In the genomic region with DNA sequence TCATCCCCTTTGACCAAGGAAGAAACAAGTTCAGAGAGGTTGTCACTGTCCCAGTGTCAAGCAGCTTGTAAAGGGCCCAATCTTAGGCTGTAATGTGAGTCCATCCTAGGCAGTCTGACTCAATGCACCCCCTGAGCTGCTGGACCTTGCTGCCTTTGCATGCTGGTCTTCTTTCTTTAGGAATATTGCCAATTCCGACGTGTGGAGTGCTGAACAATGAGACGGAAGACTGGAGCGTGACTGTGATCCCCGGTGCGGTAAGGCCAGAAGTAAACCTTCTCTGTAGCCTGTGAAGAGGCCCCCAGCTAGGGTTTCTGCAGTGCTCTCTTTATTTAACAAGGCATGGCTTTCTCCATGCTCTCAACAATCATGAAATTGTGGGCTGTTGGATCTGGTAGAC, we compare ENCODE assay signal across 6 cellular contexts. TPM values are rescaled to one million over a fixed set of nuclear protein-coding genes. Genes with fewer than 3 reads are reported as not detected.
DNase-seq lines count a peak whose midpoint lies in the region; TF ChIP-seq lines count a peak whose summit lies in the region.

No MANE protein-coding gene starts in this region.

- H3K4me3 ChIP-seq in fibroblast of the aortic adventitia (ENCODE audit: low read depth, low read length) (peak overlapping the region; percentile 89), tibial nerve (peak overlapping the region in 3 of 4 donors; percentile 76 to 90 (median 86))

- H3K9me3 Mint-ChIP-seq in activated naive CD4-positive, alpha-beta T cell treated with anti-CD3 and anti-CD28 coated beads for 36 hours = no peaks in the 10 kb centered on the region

- intact Hi-C loops in activated naive CD4-positive, alpha-beta T cell treated with anti-CD3 and anti-CD28 coated beads for 36 hours (cut with micrococcal nuclease) = loop anchor here (1.0 to 2.0 kb wide), 2 partner anchors 39 to 42 kb away; partner anchors contain the start of genes EIF2B1 and GTF2H3

- peak overlapping the region; percentile 81 for H3K4me3 Mint-ChIP-seq in activated naive CD4-positive, alpha-beta T cell treated with anti-CD3 and anti-CD28 coated beads for 36 hours

- TF ChIP-seq EP300 in tibial nerve (IDR thresholded peaks at IDR 0.05) = no peak

- DNase-seq in activated naive CD4-positive, alpha-beta T cell treated with anti-CD3 and anti-CD28 coated beads for 36 hours = no peak
- DNase-seq in activated naive CD4-positive, alpha-beta T cell treated with Interleukin-2 at 50 U/mL for 16 hours = no peak
- peak; percentile 22 for DNase-seq in fibroblast of the aortic adventitia (ENCODE audit: low read depth)
- no peak for DNase-seq in tibial nerve (ENCODE audit: low spot score in 2 of 2)
- no peak for DNase-seq in central memory CD4-positive, alpha-beta T cell
- DNase-seq in superior temporal gyrus (ENCODE audit: extremely low spot score) = no peak

- CTCF ChIA-PET in activated naive CD4-positive, alpha-beta T cell treated with anti-CD3 and anti-CD28 coated beads for 36 hours (lab: Charles Lee) = no interaction called here

- peaks cover 0 to 20% (median 3%) of the 10 kb centered on the region in 4 donors for H3K4me1 ChIP-seq in tibial nerve

- H3K4me1 Mint-ChIP-seq in activated naive CD4-positive, alpha-beta T cell treated with anti-CD3 and anti-CD28 coated beads for 36 hours (ENCODE audit: low read depth) = peaks cover 17% of the 10 kb centered on the region

- no peak overlapping the region for H3K27ac ChIP-seq in tibial nerve

- no peak overlapping the region for H3K27ac Mint-ChIP-seq in activated naive CD4-positive, alpha-beta T cell treated with anti-CD3 and anti-CD28 coated beads for 36 hours

- no peaks in the 10 kb centered on the region for H3K36me3 Mint-ChIP-seq in activated naive CD4-positive, alpha-beta T cell treated with anti-CD3 and anti-CD28 coated beads for 36 hours (ENCODE audit: low read depth)

- peaks cover 0 to 41% (median 0%) of the 10 kb centered on the region in 3 donors for H3K36me3 ChIP-seq in tibial nerve

- no peak for TF ChIP-seq POLR2A in tibial nerve (IDR thresholded peaks at IDR 0.05)

- TF ChIP-seq CTCF in fibroblast of the aortic adventitia (IDR thresholded peaks at IDR 0.05; ENCODE audit: insufficient read depth, low read length) (no peak), tibial nerve (IDR thresholded peaks at IDR 0.05) (no peak)

- WGBS in tibial nerve, 2 donors = 60 to 67% methylated on average over 6 of the region's 6 CpGs

- no peaks in the 10 kb centered on the region for H3K27me3 ChIP-seq in tibial nerve

- H3K9me3 ChIP-seq in tibial nerve = no peaks in the 10 kb centered on the region

- no peaks in the 10 kb centered on the region for H3K27me3 Mint-ChIP-seq in activated naive CD4-positive, alpha-beta T cell treated with anti-CD3 and anti-CD28 coated beads for 36 hours (ENCODE audit: low read depth)

RNA-seq across cellular contexts. Expression of gene TCTN2, which starts 1.0 kb away (rescaled TPM):
- 1 to 10 TPM; 3.0 to 3.5 TPM for total RNA-seq in activated naive CD4-positive, alpha-beta T cell treated with anti-CD3 and anti-CD28 coated beads for 36 hours
- 11.1 and 18.5 TPM in 2 replicates for total RNA-seq in fibroblast of the aortic adventitia (ENCODE audit: low replicate concordance)
- total RNA-seq in tibial nerve = 10 to 100 TPM in 3 of 4 donors, 1 to 10 TPM in 1; 7.2 to 20.0 (median 14.9) TPM

RNA-seq across cellular contexts. Expression of gene GTF2H3, which starts 38.2 kb away (rescaled TPM):
- 10 to 100 TPM; 56.6 to 57.7 TPM for total RNA-seq in activated naive CD4-positive, alpha-beta T cell treated with anti-CD3 and anti-CD28 coated beads for 36 hours
- total RNA-seq in fibroblast of the aortic adventitia (ENCODE audit: low replicate concordance) (41.9 and 61.0 TPM in 2 replicates), tibial nerve (10 to 100 TPM; 17.7 to 33.5 (median 22.0) TPM)

RNA-seq across cellular contexts. Expression of gene EIF2B1, which starts 38.4 kb away (rescaled TPM):
- 10 to 100 TPM; 54.3 to 60.9 TPM for total RNA-seq in activated naive CD4-positive, alpha-beta T cell treated with anti-CD3 and anti-CD28 coated beads for 36 hours
- total RNA-seq in fibroblast of the aortic adventitia (ENCODE audit: low replicate concordance) (22.6 and 35.6 TPM in 2 replicates), tibial nerve (100 to 1,000 TPM; 162 to 221 (median 181) TPM)

RNA-seq across cellular contexts. Expression of gene ATP6V0A2, which starts 40.3 kb away (rescaled TPM):
- 10 to 100 TPM; 24.5 to 26.4 TPM for total RNA-seq in activated naive CD4-positive, alpha-beta T cell treated with anti-CD3 and anti-CD28 coated beads for 36 hours
- total RNA-seq in fibroblast of the aortic adventitia (ENCODE audit: low replicate concordance) (15.4 and 17.6 TPM in 2 replicates), tibial nerve (10 to 100 TPM; 18.8 to 34.2 (median 29.7) TPM)
